ENCODE assay signal across 8 cellular contexts in genomic region chr17:4940625-4941021, GRCh38. TPM values are rescaled to one million over a fixed set of nuclear protein-coding genes. Genes with fewer than 3 reads are reported as not detected.
A peak's percentile ranks its signal among the peaks of the same experiment; 100 is the strongest.
DNase-seq lines count a peak whose midpoint lies in the region; ATAC-seq and TF ChIP-seq lines count a peak whose summit lies in the region.

No MANE protein-coding gene starts in this region.

- H3K36me3 ChIP-seq in left ventricle myocardium inferior, result peaks cover 66% of the 10 kb centered on the region
- H3K36me3 ChIP-seq in right atrium auricular region, result peaks cover 55% of the 10 kb centered on the region
- H3K36me3 ChIP-seq in spleen, result peaks cover 0 to 71% (median 48%) of the 10 kb centered on the region in 6 donors

- WGBS in spleen, 5 donors, result 0 to 1% (median 0%) methylated on average over 15 to 21 of the region's 21 CpGs

- no peak for TF ChIP-seq POLR2A in spleen (IDR thresholded peaks at IDR 0.05)

- peak overlapping the region; percentile 96 for H3K27ac ChIP-seq in left ventricle myocardium inferior (replicated peaks)
- H3K27ac ChIP-seq in right atrium auricular region, result peak overlapping the region; percentile 92 to 96
- H3K27ac ChIP-seq in spleen, result peak overlapping the region; percentile 93 to 99 (median 97)

- H3K4me1 ChIP-seq in left ventricle myocardium inferior (peaks cover 77% of the 10 kb centered on the region), right atrium auricular region (peaks cover 3 to 60% of the 10 kb centered on the region in 2 donors), spleen (peaks cover 52 to 85% (median 71%) of the 10 kb centered on the region in 6 donors)

- H3K27me3 ChIP-seq in left ventricle myocardium inferior (ENCODE audit: low read depth) (no peaks in the 10 kb centered on the region), right atrium auricular region (no peaks in the 10 kb centered on the region), spleen (replicated peaks in 1 of 7) (no peaks in the 10 kb centered on the region)

- H3K9me3 ChIP-seq in left ventricle myocardium inferior (replicated peaks), result no peaks in the 10 kb centered on the region
- H3K9me3 ChIP-seq in right atrium auricular region, result no peaks in the 10 kb centered on the region
- H3K9me3 ChIP-seq in spleen, result no peaks in the 10 kb centered on the region

- H3K4me3 ChIP-seq in left ventricle myocardium inferior (peak overlapping the region; percentile 84), right atrium auricular region (peak overlapping the region; percentile 91), spleen (peak overlapping the region; percentile 57 to 95 (median 78))

- no peak for ATAC-seq in left cardiac atrium

- TF ChIP-seq CTCF in left ventricle myocardium inferior (IDR thresholded peaks at IDR 0.05; ENCODE audit: borderline replicate concordance) (no peak), right atrium auricular region (IDR thresholded peaks at IDR 0.05) (no peak), spleen (IDR thresholded peaks at IDR 0.05 in 8 of 11, conservative IDR thresholded peaks at IDR 0.05 in 3 of 11) (no peak)

- DNase-seq in left ventricle myocardium inferior (no peak), left cardiac atrium (no peak), right atrium auricular region (ENCODE audit: low spot score) (no peak), spleen (peak; percentile 91), OCI-M1 (lab: John Stamatoyannopoulos, UW) (no peak), H4 (ENCODE audit: low spot score) (no peak), SKM-1 (lab: John Stamatoyannopoulos, UW; ENCODE audit: unreplicated experiment) (no peak)
- peak; percentile 80 for DNase-seq in activated effector memory CD4-positive, alpha-beta T cell treated with anti-CD3 and anti-CD28 coated beads, Interleukin-2, amount 50 U/mL, for 16 hours

- intact Hi-C loops in left ventricle myocardium inferior (cut with micrococcal nuclease) (no loop called here), left cardiac atrium (cut with DNase I) (no loop called here), spleen (cut with DNase I; ENCODE audit: low total_unique reads) (loop anchor here (2.0 kb wide), 1 partner anchor 26 kb away; the partner anchor contains the start of gene SPAG7)

RNA-seq across cellular contexts. Expression of gene RNF167, which starts 0.6 kb away (rescaled TPM):
- 90.7 TPM for total RNA-seq in left ventricle myocardium inferior
- 10 to 100 TPM; 76.2 to 95.6 TPM for total RNA-seq in left cardiac atrium
- total RNA-seq in right atrium auricular region, result 10 to 100 TPM; 66.9 to 68.6 TPM
- total RNA-seq in spleen, result 100 to 1,000 TPM in 1 of 7 donors, 10 to 100 TPM in 6; 57.6 to 109 (median 78.6) TPM
- polyA plus RNA-seq in spleen, result 100 to 1,000 TPM in 2 of 3 donors, 10 to 100 TPM in 1; 96.4 to 146 (median 129) TPM
- 15.1 and 17.3 TPM in 2 replicates for total RNA-seq in H4 (2014; rRNA removed; shearing (Covaris generic))

RNA-seq across cellular contexts. Expression of gene SLC25A11, which starts 0.8 kb away (rescaled TPM):
- total RNA-seq in left ventricle myocardium inferior (219 TPM), left cardiac atrium (100 to 1,000 TPM; 166 to 175 TPM), right atrium auricular region (100 to 1,000 TPM in 1 of 2 donors, 10 to 100 TPM in 1; 99.5 to 188 TPM), spleen (10 to 100 TPM; 37.2 to 61.0 (median 42.9) TPM)
- polyA plus RNA-seq in spleen, result 10 to 100 TPM; 22.1 to 52.6 (median 32.3) TPM
- 64.1 and 70.8 TPM in 2 replicates for total RNA-seq in H4 (2014; rRNA removed; shearing (Covaris generic))

RNA-seq across cellular contexts. Expression of gene PFN1, which starts 7.7 kb away (rescaled TPM):
- 182 TPM for total RNA-seq in left ventricle myocardium inferior
- total RNA-seq in left cardiac atrium, result 100 to 1,000 TPM; 254 to 303 TPM
- 100 to 1,000 TPM; 218 to 425 TPM for total RNA-seq in right atrium auricular region
- 1,000 to 10,000 TPM in 1 of 7 donors, 100 to 1,000 TPM in 6; 605 to 1,090 (median 842) TPM for total RNA-seq in spleen
- polyA plus RNA-seq in spleen, result 1,000 to 10,000 TPM in 1 of 3 donors, 100 to 1,000 TPM in 2; 663 to 1,039 (median 970) TPM
- 738 and 894 TPM in 2 replicates for total RNA-seq in H4 (2014; rRNA removed; shearing (Covaris generic))

RNA-seq across cellular contexts. Expression of gene GP1BA, which starts 8.5 kb away (rescaled TPM):
- total RNA-seq in left ventricle myocardium inferior (0.22 TPM), left cardiac atrium (under 1 TPM; 0.13 to 0.15 TPM), right atrium auricular region (not detected), spleen (1 to 10 TPM; 1.8 to 6.1 (median 3.0) TPM)
- 1 to 10 TPM; 2.0 to 2.9 (median 2.8) TPM for polyA plus RNA-seq in spleen
- not detected in 2 replicates for total RNA-seq in H4 (2014; rRNA removed; shearing (Covaris generic))

RNA-seq across cellular contexts. Expression of gene ENO3, which starts 10.3 kb away (rescaled TPM):
- 827 TPM for total RNA-seq in left ventricle myocardium inferior
- total RNA-seq in left cardiac atrium, result 100 to 1,000 TPM; 149 to 228 TPM
- total RNA-seq in right atrium auricular region, result 100 to 1,000 TPM; 235 to 563 TPM
- total RNA-seq in spleen, result 10 to 100 TPM in 2 of 7 donors, 1 to 10 TPM in 5; 3.1 to 16.0 (median 8.8) TPM
- polyA plus RNA-seq in spleen, result 10 to 100 TPM; 13.8 to 23.4 (median 15.4) TPM
- 1.7 and 4.7 TPM in 2 replicates for total RNA-seq in H4 (2014; rRNA removed; shearing (Covaris generic))

Comparison
In these comparisons a context has a peak if more than half of its experiments do, and no peak if none do; other contexts are left out.
1. DNase-seq: peak in activated effector memory CD4-positive, alpha-beta T cell treated with anti-CD3 and anti-CD28 coated beads, Interleukin-2, amount 50 U/mL, for 16 hours (single experiment) and spleen (single experiment); none in left ventricle myocardium inferior (single experiment), left cardiac atrium (single experiment), right atrium auricular region (single experiment), OCI-M1 (single experiment), H4 (single experiment) and SKM-1 (single experiment).
2. Peak in every context shown above with its lines, with median percentiles within 50 percentile points of each other: H3K27ac ChIP-seq and H3K4me3 ChIP-seq.